Comparison of ENCODE assay signal across 8 cellular contexts in genomic region chr3:177144922-177145321, GRCh38. TPM values are rescaled to one million over a fixed set of nuclear protein-coding genes. Genes with fewer than 3 reads are reported as not detected.
DNase-seq lines count a peak whose midpoint lies in the region; ATAC-seq and TF ChIP-seq lines count a peak whose summit lies in the region.

No MANE protein-coding gene starts in this region.

- intact Hi-C loops in CD8-positive, alpha-beta T cell (cut with DNase I, micrococcal nuclease): loop anchor here (2.0 to 5.0 kb wide), 3 partner anchors 47 to 83 kb away; partner anchors contain the start of gene TBL1XR1 (in 1 of the 2)

- H3K27ac ChIP-seq in CD8-positive, alpha-beta T cell (ENCODE audit: low read depth, low read length): peak overlapping the region; percentile 8
- no peak overlapping the region for H3K27ac ChIP-seq in tibial nerve

- peaks cover 2% of the 10 kb centered on the region for H3K36me3 Mint-ChIP-seq in CD8-positive, alpha-beta T cell

- no peak for TF ChIP-seq CTCF in CD8-positive, alpha-beta T cell (IDR thresholded peaks at IDR 0.05)
- TF ChIP-seq CTCF in choroid plexus epithelial cell (conservative IDR thresholded peaks at IDR 0.05; ENCODE audit: low read depth, low read length): no peak
- TF ChIP-seq CTCF in tibial nerve (IDR thresholded peaks at IDR 0.05): no peak

- no peak for DNase-seq in CD8-positive, alpha-beta T cell
- DNase-seq in choroid plexus epithelial cell (ENCODE audit: low read depth): peak; percentile 18
- DNase-seq in GM03348 (ENCODE audit: low spot score): no peak
- no peak for DNase-seq in tibial nerve (ENCODE audit: low spot score in 2 of 2)
- no peak for DNase-seq in NCI-H1092 (lab: John Stamatoyannopoulos, UW)
- no peak for DNase-seq in superior temporal gyrus (ENCODE audit: extremely low spot score)

- H3K4me1 ChIP-seq in CD8-positive, alpha-beta T cell (ENCODE audit: insufficient read depth, low read length): peaks cover 58% of the 10 kb centered on the region
- peaks cover 0 to 55% (median 25%) of the 10 kb centered on the region in 4 donors for H3K4me1 ChIP-seq in tibial nerve

- peak; percentile 79 for ATAC-seq in CD8-positive, alpha-beta T cell
- ATAC-seq in GM19351 (IDR thresholded peaks at IDR 0.05; ENCODE audit: unreplicated experiment): peak; percentile 53
- ATAC-seq in HG03469 (IDR thresholded peaks at IDR 0.05; ENCODE audit: unreplicated experiment): peak; percentile 56

- POLR2A ChIA-PET in CD8-positive, alpha-beta T cell (lab: Charles Lee): interaction anchor here (1.2 to 1.7 kb wide), 5 partner anchors 14 to 215 kb away, joined by 3 to 5 read pairs (median 3); partner anchors contain the start of gene TBL1XR1

- no peaks in the 10 kb centered on the region for H3K27me3 Mint-ChIP-seq in CD8-positive, alpha-beta T cell (ENCODE audit: low read depth)

- no peak for TF ChIP-seq EP300 in tibial nerve (IDR thresholded peaks at IDR 0.05)

- H3K36me3 ChIP-seq in CD8-positive, alpha-beta T cell (ENCODE audit: insufficient read depth, low read length): no peaks in the 10 kb centered on the region
- H3K36me3 ChIP-seq in tibial nerve: no peaks in the 10 kb centered on the region

- H3K27me3 ChIP-seq in CD8-positive, alpha-beta T cell (ENCODE audit: insufficient read depth, low read length): no peaks in the 10 kb centered on the region
- no peaks in the 10 kb centered on the region for H3K27me3 ChIP-seq in tibial nerve

- H3K9me3 ChIP-seq in CD8-positive, alpha-beta T cell (ENCODE audit: low read length): no peaks in the 10 kb centered on the region
- H3K9me3 ChIP-seq in tibial nerve: no peaks in the 10 kb centered on the region

- peak overlapping the region; percentile 29 for H3K4me3 Mint-ChIP-seq in CD8-positive, alpha-beta T cell

- TF ChIP-seq POLR2A in tibial nerve (IDR thresholded peaks at IDR 0.05): no peak

- peak overlapping the region; percentile 84 for H3K27ac Mint-ChIP-seq in CD8-positive, alpha-beta T cell

- WGBS in tibial nerve, 2 donors: 52% methylated on average over 3 of the region's 3 CpGs

- H3K9me3 Mint-ChIP-seq in CD8-positive, alpha-beta T cell: no peaks in the 10 kb centered on the region

- H3K4me3 ChIP-seq in CD8-positive, alpha-beta T cell (ENCODE audit: low read depth, low read length): no peak overlapping the region
- H3K4me3 ChIP-seq in choroid plexus epithelial cell (ENCODE audit: low read depth, low read length) (no peak overlapping the region), tibial nerve (no peak overlapping the region)

- CTCF ChIA-PET in CD8-positive, alpha-beta T cell (lab: Charles Lee): interaction anchor here (0.9 kb wide), 1 partner anchor 52 kb away, joined by 3 read pairs; the partner anchor contains the start of gene TBL1XR1

- H3K4me1 Mint-ChIP-seq in CD8-positive, alpha-beta T cell (ENCODE audit: low read depth): peaks cover 73% of the 10 kb centered on the region

RNA-seq across cellular contexts. Expression of gene TBL1XR1, which starts 52.4 kb away (rescaled TPM):
- total RNA-seq in CD8-positive, alpha-beta T cell: 10 to 100 TPM; 64.8 to 68.4 TPM
- 10 to 100 TPM; 57.1 to 66.3 (median 62.8) TPM for total RNA-seq in tibial nerve
